Comparison of ENCODE assay signal across 8 cellular contexts in genomic region chr17:7309628-7310027, GRCh38. TPM values are rescaled to one million over a fixed set of nuclear protein-coding genes. Genes with fewer than 3 reads are reported as not detected.
DNase-seq lines count a peak whose midpoint lies in the region; ATAC-seq and TF ChIP-seq lines count a peak whose summit lies in the region.

No MANE protein-coding gene starts in this region.

- H3K27me3 ChIP-seq in cardiac muscle cell (no peaks in the 10 kb centered on the region), thoracic aorta (replicated peaks; ENCODE audit: insufficient read depth) (no peaks in the 10 kb centered on the region)

- DNase-seq in cardiac muscle cell (ENCODE audit: low read depth in 1 of 2, low spot score in 1 of 2) (no peak), left ventricle myocardium superior (no peak), islet precursor cell (peak; percentile 43), thoracic aorta (ENCODE audit: low spot score) (no peak), SW 1271 (lab: John Stamatoyannopoulos, UW) (no peak), DMS53 (lab: John Stamatoyannopoulos, UW) (no peak)
- no peak for DNase-seq in activated T-helper 2 cell treated with anti-CD3 and anti-CD28 coated beads, Interferon-gamma antibody, Interleukin-2, Interleukin-4, amounts not matched to agents 10 μg/mL and 5 μg/mL and 100 μg/mL, durations not matched to agents 14 hours and 24 hours and 36 hours (ENCODE audit: low spot score)

- no peaks in the 10 kb centered on the region for H3K27me3 Mint-ChIP-seq in activated T-helper 2 cell treated with anti-CD3 and anti-CD28 coated beads, Interferon-gamma antibody, Interleukin-2, Interleukin-4, amounts not matched to agents 10 μg/mL and 5 μg/mL and 100 μg/mL, durations not matched to agents 14 hours and 24 hours and 36 hours (ENCODE audit: low read depth)

- no peak for TF ChIP-seq CTCF in cardiac muscle cell (IDR thresholded peaks at IDR 0.05; ENCODE audit: low read depth, low read length)
- TF ChIP-seq CTCF in thoracic aorta (IDR thresholded peaks at IDR 0.05): no peak

- intact Hi-C loops in left ventricle myocardium superior (cut with micrococcal nuclease): no loop called here
- intact Hi-C loops in activated T-helper 2 cell treated with anti-CD3 and anti-CD28 coated beads, Interferon-gamma antibody, Interleukin-2, Interleukin-4, amounts not matched to agents 10 μg/mL and 5 μg/mL and 100 μg/mL, durations not matched to agents 14 hours and 24 hours and 36 hours (cut with micrococcal nuclease): loop anchor here (5.0 kb wide), 2 partner anchors 128 to 263 kb away; partner anchors contain the start of genes FGF11 and TMEM102

- peak overlapping the region; percentile 94 for H3K4me3 Mint-ChIP-seq in activated T-helper 2 cell treated with anti-CD3 and anti-CD28 coated beads, Interferon-gamma antibody, Interleukin-2, Interleukin-4, amounts not matched to agents 10 μg/mL and 5 μg/mL and 100 μg/mL, durations not matched to agents 14 hours and 24 hours and 36 hours (ENCODE audit: low read depth)

- peak overlapping the region; percentile 95 for H3K27ac Mint-ChIP-seq in activated T-helper 2 cell treated with anti-CD3 and anti-CD28 coated beads, Interferon-gamma antibody, Interleukin-2, Interleukin-4, amounts not matched to agents 10 μg/mL and 5 μg/mL and 100 μg/mL, durations not matched to agents 14 hours and 24 hours and 36 hours

- no peaks in the 10 kb centered on the region for H3K9me3 Mint-ChIP-seq in activated T-helper 2 cell treated with anti-CD3 and anti-CD28 coated beads, Interferon-gamma antibody, Interleukin-2, Interleukin-4, amounts not matched to agents 10 μg/mL and 5 μg/mL and 100 μg/mL, durations not matched to agents 14 hours and 24 hours and 36 hours

- peaks cover 53% of the 10 kb centered on the region for H3K4me1 Mint-ChIP-seq in activated T-helper 2 cell treated with anti-CD3 and anti-CD28 coated beads, Interferon-gamma antibody, Interleukin-2, Interleukin-4, amounts not matched to agents 10 μg/mL and 5 μg/mL and 100 μg/mL, durations not matched to agents 14 hours and 24 hours and 36 hours (ENCODE audit: low read depth)

- H3K9me3 ChIP-seq in cardiac muscle cell (ENCODE audit: low read depth): no peaks in the 10 kb centered on the region
- H3K9me3 ChIP-seq in thoracic aorta: no peaks in the 10 kb centered on the region

- ATAC-seq in left ventricle myocardium superior (no peak), thoracic aorta (ENCODE audit: insufficient number of reproducible peaks, low FRiP score, low read depth) (no peak), GM19035 (IDR thresholded peaks at IDR 0.05; ENCODE audit: unreplicated experiment) (no peak)

- H3K36me3 Mint-ChIP-seq in activated T-helper 2 cell treated with anti-CD3 and anti-CD28 coated beads, Interferon-gamma antibody, Interleukin-2, Interleukin-4, amounts not matched to agents 10 μg/mL and 5 μg/mL and 100 μg/mL, durations not matched to agents 14 hours and 24 hours and 36 hours (ENCODE audit: low read depth): peaks cover 61% of the 10 kb centered on the region

- peak overlapping the region; percentile 90 for H3K4me3 ChIP-seq in cardiac muscle cell
- peak overlapping the region; percentile 78 for H3K4me3 ChIP-seq in thoracic aorta

- H3K36me3 ChIP-seq in cardiac muscle cell (peaks cover 35% of the 10 kb centered on the region), thoracic aorta (peaks cover 46% of the 10 kb centered on the region)

- H3K27ac ChIP-seq in cardiac muscle cell (peak overlapping the region; percentile 99), thoracic aorta (peak overlapping the region in 1 of 2 donors; percentile 98)

- H3K4me1 ChIP-seq in cardiac muscle cell (ENCODE audit: low read depth) (peaks cover 17% of the 10 kb centered on the region), thoracic aorta (ENCODE audit: control insufficient read depth in 1 of 2, low read depth in 2 of 2) (peaks cover 25 to 54% of the 10 kb centered on the region in 2 donors)

RNA-seq across cellular contexts. Expression of gene EIF5A, which starts 2.2 kb away (rescaled TPM):
- total RNA-seq in cardiac muscle cell (319 and 545 TPM in 2 replicates), left ventricle myocardium superior (311 TPM), thoracic aorta (100 to 1,000 TPM; 118 to 130 TPM)
- polyA plus RNA-seq in cardiac muscle cell: 719 and 988 TPM in 2 replicates
- 1,189 and 1,199 TPM in 2 replicates for total RNA-seq in activated T-helper 2 cell treated with anti-CD3 and anti-CD28 coated beads, Interferon-gamma antibody, Interleukin-2, Interleukin-4, amounts not matched to agents 10 μg/mL and 5 μg/mL and 100 μg/mL, durations not matched to agents 14 hours and 24 hours and 36 hours

RNA-seq across cellular contexts. Expression of gene GPS2, which starts 5.5 kb away (rescaled TPM):
- total RNA-seq in cardiac muscle cell (59.9 and 76.2 TPM in 2 replicates), left ventricle myocardium superior (75.0 TPM), thoracic aorta (10 to 100 TPM; 66.5 to 100.0 TPM)
- polyA plus RNA-seq in cardiac muscle cell: 68.7 and 97.4 TPM in 2 replicates
- 57.6 and 64.9 TPM in 2 replicates for total RNA-seq in activated T-helper 2 cell treated with anti-CD3 and anti-CD28 coated beads, Interferon-gamma antibody, Interleukin-2, Interleukin-4, amounts not matched to agents 10 μg/mL and 5 μg/mL and 100 μg/mL, durations not matched to agents 14 hours and 24 hours and 36 hours

RNA-seq across cellular contexts. Expression of gene YBX2, which starts 15.2 kb away (rescaled TPM):
- total RNA-seq in cardiac muscle cell (27.8 and 56.2 TPM in 2 replicates), left ventricle myocardium superior (0.77 TPM), thoracic aorta (not detected)
- polyA plus RNA-seq in cardiac muscle cell: 20.9 and 32.7 TPM in 2 replicates
- total RNA-seq in activated T-helper 2 cell treated with anti-CD3 and anti-CD28 coated beads, Interferon-gamma antibody, Interleukin-2, Interleukin-4, amounts not matched to agents 10 μg/mL and 5 μg/mL and 100 μg/mL, durations not matched to agents 14 hours and 24 hours and 36 hours: 0.43 and 0.51 TPM in 2 replicates

RNA-seq across cellular contexts. Expression of gene NEURL4, which starts 19.5 kb away (rescaled TPM):
- total RNA-seq in cardiac muscle cell (25.3 and 32.4 TPM in 2 replicates), left ventricle myocardium superior (34.7 TPM), thoracic aorta (10 to 100 TPM; 24.4 to 45.3 TPM)
- polyA plus RNA-seq in cardiac muscle cell: 12.2 and 15.5 TPM in 2 replicates
- total RNA-seq in activated T-helper 2 cell treated with anti-CD3 and anti-CD28 coated beads, Interferon-gamma antibody, Interleukin-2, Interleukin-4, amounts not matched to agents 10 μg/mL and 5 μg/mL and 100 μg/mL, durations not matched to agents 14 hours and 24 hours and 36 hours: 45.7 and 47.7 TPM in 2 replicates

RNA-seq across cellular contexts. Expression of gene ACAP1, which starts 26.7 kb away (rescaled TPM):
- 1.4 and 6.9 TPM in 2 replicates for total RNA-seq in cardiac muscle cell
- polyA plus RNA-seq in cardiac muscle cell: 25.9 and 32.1 TPM in 2 replicates
- total RNA-seq in left ventricle myocardium superior: 17.3 TPM
- 361 and 382 TPM in 2 replicates for total RNA-seq in activated T-helper 2 cell treated with anti-CD3 and anti-CD28 coated beads, Interferon-gamma antibody, Interleukin-2, Interleukin-4, amounts not matched to agents 10 μg/mL and 5 μg/mL and 100 μg/mL, durations not matched to agents 14 hours and 24 hours and 36 hours
- 1 to 10 TPM; 6.8 to 9.9 TPM for total RNA-seq in thoracic aorta

Comparison
In these comparisons a context has a peak if more than half of its experiments do, and no peak if none do; other contexts are left out.
1. RNA of gene YBX2, which starts 15.2 kb away (total RNA-seq): 27.8 to 56.2 TPM in cardiac muscle cell; 0.77 TPM in left ventricle myocardium superior (single experiment), 0.43 to 0.51 TPM in activated T-helper 2 cell treated with anti-CD3 and anti-CD28 coated beads, Interferon-gamma antibody, Interleukin-2, Interleukin-4, amounts not matched to agents 10 μg/mL and 5 μg/mL and 100 μg/mL, durations not matched to agents 14 hours and 24 hours and 36 hours and not detected in thoracic aorta; every median in the first group is over 10 times any median in the second.